15 cellular contexts compared by ENCODE assay signal in genomic region chr12:113831016-113831415, GRCh38.
DNase-seq lines count a peak whose midpoint lies in the region; ATAC-seq and TF ChIP-seq lines count a peak whose summit lies in the region.
"Had no signal": no experiment of that assay in that cellular context is flagged by ENCODE, and none has a peak within 500 bp of the region (broad histone marks: within the 10 kb centered on the region; RNA-seq: fewer than 3 reads in every experiment).

No MANE protein-coding gene starts in this region.

- no peaks in the 10 kb centered on the region for H3K9me3 ChIP-seq in IMR-90 (ENCODE audit: control insufficient read depth, insufficient read depth, low read length)
- H3K9me3 ChIP-seq in mesenchymal stem cell (ENCODE audit: control insufficient read depth, low read length): no peaks in the 10 kb centered on the region
- H3K9me3 ChIP-seq: A549, colonic mucosa, HAP-1, neutrophil had no signal

- H3K4me2 ChIP-seq in IMR-90 (ENCODE audit: low read depth, low read length): no peak overlapping the region
- peak overlapping the region; percentile 6 for H3K4me2 ChIP-seq in mesenchymal stem cell (ENCODE audit: low read length, poor library complexity, severe bottlenecking)
- H3K4me2 ChIP-seq: A549, smooth muscle cell had no signal

- TF ChIP-seq RAD21 in IMR-90 (IDR thresholded peaks at IDR 0.05; ENCODE audit: low read length): no peak

- no peaks in the 10 kb centered on the region for H3K79me2 ChIP-seq in ACC112 (ENCODE audit: control insufficient read depth, insufficient read depth, low read length, unreplicated experiment)

- H3K36me3 ChIP-seq in ACC112 (ENCODE audit: insufficient read depth, low read length) (no peaks in the 10 kb centered on the region), IMR-90 (ENCODE audit: control insufficient read depth, insufficient read depth, low read length) (no peaks in the 10 kb centered on the region), mesenchymal stem cell (ENCODE audit: control insufficient read depth in 1 of 2, insufficient read depth in 2 of 2, low read depth in 1 of 2, low read length in 2 of 2) (peaks cover 0 to 13% of the 10 kb centered on the region in 2 experiments)
- H3K36me3 ChIP-seq: colonic mucosa, HAP-1, neutrophil had no signal

- H2BK5ac ChIP-seq in IMR-90 (ENCODE audit: low read depth, low read length, poor library complexity, severe bottlenecking) (no peak overlapping the region), mesenchymal stem cell (ENCODE audit: low read depth, low read length, poor library complexity, severe bottlenecking) (no peak overlapping the region)

- no peak overlapping the region for H4K5ac ChIP-seq in IMR-90 (ENCODE audit: low read depth, low read length)

- no peak overlapping the region for H3K56ac ChIP-seq in IMR-90 (ENCODE audit: extremely low read depth, insufficient read depth, low read length)

- no peak overlapping the region for H4K8ac ChIP-seq in IMR-90 (ENCODE audit: low read depth in 2 of 2, low read length in 2 of 2)
- no peak overlapping the region for H4K8ac ChIP-seq in mesenchymal stem cell (ENCODE audit: low read length)

- no peak for TF ChIP-seq POLR2A in IMR-90 (IDR thresholded peaks at IDR 0.05; ENCODE audit: low read depth, low read length)

- whole genome bisulfite sequencing in IMR-90 (ENCODE audit: extremely low coverage in 2 of 2, insufficient read length in 1 of 2), 2 experiments: no CpG with 5 or more reads among the region's 4 CpGs
- 82% methylated on average over 4 of the region's 4 CpGs for WGBS in mesenchymal stem cell

- H2BK120ac ChIP-seq in IMR-90 (ENCODE audit: low read depth, low read length) (no peak overlapping the region), mesenchymal stem cell (ENCODE audit: low read depth, low read length) (no peak overlapping the region)

- H3K4ac ChIP-seq in IMR-90 (ENCODE audit: low read depth, low read length) (no peak overlapping the region), mesenchymal stem cell (ENCODE audit: low read depth in 1 of 2, low read length in 2 of 2) (no peak overlapping the region)

- ATAC-seq in IMR-90 (ENCODE audit: low read depth): peak; percentile 47
- ATAC-seq in GM19035 (IDR thresholded peaks at IDR 0.05; ENCODE audit: unreplicated experiment): no peak
- no peak for ATAC-seq in HG03460 (IDR thresholded peaks at IDR 0.05; ENCODE audit: unreplicated experiment)
- ATAC-seq: A549; stimulated activated naive CD8-positive, alpha-beta T cell treated with anti-CD3 and anti-CD28 coated beads, Interleukin-15, amount 100 ng/mL, for 72 hours had no signal

- H3K9ac ChIP-seq in IMR-90 (ENCODE audit: low read depth, low read length): no peak overlapping the region; the same call in 1 of the 2 replicates
- H3K9ac ChIP-seq in mesenchymal stem cell (ENCODE audit: low read length): no peak overlapping the region

- H3K79me1 ChIP-seq in IMR-90 (ENCODE audit: low read depth in 1 of 2, low read length in 2 of 2) (no peaks in the 10 kb centered on the region), mesenchymal stem cell (replicated peaks; ENCODE audit: low read length, poor library complexity, severe bottlenecking) (peaks cover 1% of the 10 kb centered on the region)

- H3K14ac ChIP-seq in IMR-90 (replicated peaks; ENCODE audit: low read depth, low read length): no peak overlapping the region
- no peak overlapping the region for H3K14ac ChIP-seq in mesenchymal stem cell (ENCODE audit: low read length in 2 of 2)

- no peak overlapping the region for H2BK15ac ChIP-seq in IMR-90 (ENCODE audit: low read depth, low read length)
- no peak overlapping the region for H2BK15ac ChIP-seq in mesenchymal stem cell (ENCODE audit: low read depth, poor library complexity, severe bottlenecking)

- intact Hi-C loops in IMR-90 (cut with micrococcal nuclease): no loop called here

- H2BK20ac ChIP-seq in IMR-90 (ENCODE audit: low read depth, low read length): no peak overlapping the region

- H2AK5ac ChIP-seq in IMR-90 (ENCODE audit: low read depth, low read length) (no peak overlapping the region), mesenchymal stem cell (ENCODE audit: low read length, severe bottlenecking) (no peak overlapping the region)

- H3K9me1 ChIP-seq in IMR-90 (ENCODE audit: insufficient read depth, low read length): no peaks in the 10 kb centered on the region

- H4K20me1 ChIP-seq in IMR-90 (ENCODE audit: insufficient read depth, low read length): no peaks in the 10 kb centered on the region

- H3K23ac ChIP-seq in IMR-90 (ENCODE audit: low read depth, low read length): no peak overlapping the region
- no peak overlapping the region for H3K23ac ChIP-seq in mesenchymal stem cell (ENCODE audit: low read length in 2 of 2)

- no peak overlapping the region for H3K18ac ChIP-seq in IMR-90 (ENCODE audit: low read depth, low read length)
- no peak overlapping the region for H3K18ac ChIP-seq in mesenchymal stem cell (ENCODE audit: low read depth in 1 of 2, low read length in 2 of 2)

- H3K4me3 ChIP-seq in ACC112 (ENCODE audit: low read depth, low read length) (no peak overlapping the region), IMR-90 (ENCODE audit: insufficient read depth, low read depth, low read length) (no peak overlapping the region), cardiac fibroblast (replicated peaks in 1 of 2; ENCODE audit: low read depth in 2 of 2, low read length in 2 of 2) (no peak overlapping the region), mesenchymal stem cell (ENCODE audit: insufficient read depth in 1 of 2, low read depth in 1 of 2, low read length in 2 of 2) (no peak overlapping the region)
- H3K4me3 ChIP-seq: A549, colonic mucosa, HAP-1, smooth muscle cell had no signal

- H4K91ac ChIP-seq in IMR-90 (ENCODE audit: insufficient read depth, low read depth, low read length): no peak overlapping the region
- no peak overlapping the region for H4K91ac ChIP-seq in mesenchymal stem cell (ENCODE audit: low read length)

- in situ Hi-C loops in IMR-90 (cut with MboI; ENCODE audit: low sequenced_read_pairs): no loop called here

- H3K27ac ChIP-seq in ACC112 (ENCODE audit: low read depth, low read length): peak overlapping the region; percentile 31
- no peak overlapping the region for H3K27ac ChIP-seq in IMR-90 (ENCODE audit: insufficient read depth, low read length)
- peak overlapping the region; percentile 55 for H3K27ac ChIP-seq in mesenchymal stem cell (ENCODE audit: low read length, poor library complexity, severe bottlenecking)
- H3K27ac ChIP-seq: colonic mucosa, neutrophil had no signal

- H2BK12ac ChIP-seq in mesenchymal stem cell (ENCODE audit: low read length in 2 of 2): no peak overlapping the region

- H3K27me3 ChIP-seq in ACC112 (ENCODE audit: insufficient read depth, low read length): no peaks in the 10 kb centered on the region
- no peaks in the 10 kb centered on the region for H3K27me3 ChIP-seq in IMR-90 (ENCODE audit: control insufficient read depth, insufficient read depth, low read length)
- no peaks in the 10 kb centered on the region for H3K27me3 ChIP-seq in mesenchymal stem cell (ENCODE audit: control insufficient read depth in 1 of 2, insufficient read depth in 1 of 2, low read length in 2 of 2)
- H3K27me3 ChIP-seq: colonic mucosa, neutrophil had no signal

- CTCF ChIA-PET in IMR-90 (lab: Yijun Ruan, JAX): no interaction called here

- H2AFZ ChIP-seq in ACC112 (ENCODE audit: low read length, unreplicated experiment): no peak overlapping the region
- no peak overlapping the region for H2AFZ ChIP-seq in IMR-90 (replicated peaks; ENCODE audit: low read length, poor library complexity)
- no peak overlapping the region for H2AFZ ChIP-seq in mesenchymal stem cell (ENCODE audit: low read depth, low read length)

- H2AK9ac ChIP-seq in IMR-90 (replicated peaks; ENCODE audit: low read depth, low read length, poor library complexity): no peak overlapping the region

- POLR2A ChIA-PET in IMR-90 (lab: Charles Lee; ENCODE audit: unreplicated experiment): no interaction called here

- H3K4me1 ChIP-seq in ACC112 (ENCODE audit: control insufficient read depth, insufficient read depth, low read length, unreplicated experiment) (peaks cover 14% of the 10 kb centered on the region), IMR-90 (ENCODE audit: control insufficient read depth, insufficient read depth, low read length) (peaks cover 9% of the 10 kb centered on the region; the same call in 1 of the 2 replicates), mesenchymal stem cell (ENCODE audit: control insufficient read depth, insufficient read depth, low read depth, low read length) (peaks cover 16% of the 10 kb centered on the region)
- H3K4me1 ChIP-seq: A549, colonic mucosa, HAP-1 had no signal

- dilution Hi-C loops in IMR-90 (cut with HindIII; ENCODE audit: low sequenced_read_pairs, unreplicated experiment): no loop called here

- TF ChIP-seq CTCF in IMR-90 (conservative IDR thresholded peaks at IDR 0.05; ENCODE audit: low read depth, low read length): no peak
- no peak for TF ChIP-seq CTCF in cardiac fibroblast (IDR thresholded peaks at IDR 0.05; ENCODE audit: low read depth, low read length)

- BruUV-seq in IMR-90 (replicated peaks; lab: Mats Ljungman, UMichigan): no TSS peak

- DNase-seq in IMR-90 (peak; percentile 50), cardiac fibroblast (ENCODE audit: low read depth in 2 of 2) (peak; percentile 8 to 29), mesenchymal stem cell (no peak), globus pallidus (ENCODE audit: low spot score) (no peak), NCI-H774 (lab: John Stamatoyannopoulos, UW) (no peak)
- DNase-seq: colonic mucosa; stimulated activated naive CD8-positive, alpha-beta T cell treated with anti-CD3 and anti-CD28 coated beads, Interleukin-15, amount 100 ng/mL, for 72 hours; T-helper 2 cell had no signal

TF ChIP-seq in IMR-90, 13 proteins besides CTCF, POLR2A, EP300 and RAD21:
- TF ChIP-seq RCOR1 (IDR thresholded peaks at IDR 0.05; ENCODE audit: insufficient replicate concordance, low read length) (no peak), MAFK (IDR thresholded peaks at IDR 0.05; ENCODE audit: low read depth, low read length) (peak; percentile 16; the same call in 1 of the 2 replicates)

Comparison
In these comparisons a context has a peak if more than half of its experiments do, and no peak if none do; other contexts are left out.
1. DNase-seq: peak in IMR-90 (single experiment) and cardiac fibroblast (2 of 2); none in mesenchymal stem cell (single experiment), globus pallidus (single experiment) and NCI-H774 (single experiment).